8 cellular contexts compared by ENCODE assay signal in the genomic region with DNA sequence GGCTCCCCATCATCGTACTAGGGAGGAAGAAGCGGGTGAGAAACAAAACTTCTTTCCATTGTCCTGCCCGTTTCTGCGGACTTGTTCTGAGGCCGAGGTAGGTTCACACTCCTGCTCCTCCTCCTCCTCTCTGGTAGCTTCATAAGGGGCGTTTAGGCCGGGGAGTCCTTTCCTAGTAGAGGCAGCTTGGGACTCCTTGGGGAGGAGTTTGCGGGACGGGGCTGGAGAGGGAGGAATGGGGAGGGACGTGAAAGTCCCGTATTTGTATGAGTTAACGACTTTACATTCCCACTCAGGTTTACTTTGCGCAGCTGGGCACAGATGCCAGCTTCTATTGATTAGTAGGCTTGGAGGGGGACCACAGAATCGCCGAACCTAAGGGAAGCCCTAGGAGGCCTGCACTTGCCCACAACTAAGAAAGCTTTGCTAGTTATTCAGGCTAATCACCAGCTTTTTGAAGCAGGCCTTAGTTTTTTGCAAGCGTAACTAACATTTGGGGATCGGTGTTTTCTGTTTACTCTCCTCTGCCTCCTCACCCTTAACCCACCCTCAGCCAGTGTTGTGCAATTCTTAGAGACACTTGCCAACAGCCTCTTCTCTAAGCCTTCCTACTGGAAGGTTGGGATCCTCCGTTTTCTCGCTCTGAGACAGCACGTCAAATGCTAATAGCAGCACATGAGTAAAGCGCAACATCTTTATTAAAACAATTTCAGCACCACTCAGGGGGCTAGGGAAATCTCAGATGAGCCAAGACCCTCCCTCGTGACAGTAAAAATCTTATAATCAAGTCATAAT. TPM values are rescaled to one million over a fixed set of nuclear protein-coding genes. Genes with fewer than 3 reads are reported as not detected.
DNase-seq lines count a peak whose midpoint lies in the region; ATAC-seq and TF ChIP-seq lines count a peak whose summit lies in the region.

No MANE protein-coding gene starts in this region.

- no peak overlapping the region for H3K27ac ChIP-seq in iPS-18a (ENCODE audit: low read length)

- H3K9me3 Mint-ChIP-seq in activated T-cell treated with anti-CD3 and anti-CD28 coated beads, Interleukin-2, amount 50 U/mL, for 72 hours = no peaks in the 10 kb centered on the region
- no peaks in the 10 kb centered on the region for H3K9me3 Mint-ChIP-seq in WTC11
- H3K9me3 Mint-ChIP-seq in chondrocyte (ENCODE audit: low read depth) = no peaks in the 10 kb centered on the region

- H3K9me3 ChIP-seq in iPS-18a (ENCODE audit: control insufficient read depth, low read depth, low read length) = no peaks in the 10 kb centered on the region

- H3K9ac ChIP-seq in iPS-18a (ENCODE audit: low read length) = peak overlapping the region; percentile 68

- DNase-seq in activated T-cell treated with anti-CD3 and anti-CD28 coated beads, Interleukin-2, amount 50 U/mL, for 72 hours = no peak
- DNase-seq in activated T-cell treated with anti-CD3 and anti-CD28 coated beads, Interleukin-2, amount 50 U/mL, for 48 hours = no peak
- DNase-seq in WTC11 (ENCODE audit: low spot score) (peak; percentile 29), smooth muscle cell of the brain vasculature (ENCODE audit: low read depth, low spot score) (peak; percentile 7), chondrocyte (ENCODE audit: low spot score) (no peak), GM19240 (ENCODE audit: insufficient read length, low spot score) (no peak)

- H3K27me3 ChIP-seq in iPS-18a (ENCODE audit: control insufficient read depth, insufficient read depth, low read length) = peaks cover 8% of the 10 kb centered on the region

- peak overlapping the region; percentile 17 for H3K27ac Mint-ChIP-seq in activated T-cell treated with anti-CD3 and anti-CD28 coated beads, Interleukin-2, amount 50 U/mL, for 72 hours
- H3K27ac Mint-ChIP-seq in WTC11 = peak overlapping the region; percentile 18
- no peak overlapping the region for H3K27ac Mint-ChIP-seq in chondrocyte (ENCODE audit: unreplicated experiment)

- H3K4me3 ChIP-seq in iPS-18a (ENCODE audit: low read length) = peak overlapping the region; percentile 95

- POLR2A ChIA-PET in WTC11 (lab: Charles Lee) = interaction anchor here (1.0 to 1.4 kb wide), 4 partner anchors 28 to 342 kb away, joined by 3 to 4 read pairs (median 3); no protein-coding TSS in a partner anchor

- TF ChIP-seq CTCF in WTC11 (IDR thresholded peaks at IDR 0.05) = no peak
- no peak for TF ChIP-seq CTCF in chondrocyte (IDR thresholded peaks at IDR 0.05)

- no peaks in the 10 kb centered on the region for H3K36me3 Mint-ChIP-seq in activated T-cell treated with anti-CD3 and anti-CD28 coated beads, Interleukin-2, amount 50 U/mL, for 72 hours (ENCODE audit: insufficient read depth in 2 of 2)
- H3K36me3 Mint-ChIP-seq in WTC11 (no peaks in the 10 kb centered on the region), chondrocyte (ENCODE audit: low read depth) (no peaks in the 10 kb centered on the region)

- no peak overlapping the region for H3K4me3 Mint-ChIP-seq in activated T-cell treated with anti-CD3 and anti-CD28 coated beads, Interleukin-2, amount 50 U/mL, for 72 hours
- H3K4me3 Mint-ChIP-seq in WTC11 (no peak overlapping the region), chondrocyte (ENCODE audit: unreplicated experiment) (no peak overlapping the region)

- peaks cover 14% of the 10 kb centered on the region for H3K4me1 ChIP-seq in iPS-18a (ENCODE audit: control insufficient read depth, low read depth, low read length)

- no peak for ATAC-seq in activated T-cell treated with anti-CD3 and anti-CD28 coated beads, Interleukin-2, amount 50 U/mL, for 72 hours (replicated peaks in 1 of 2)
- ATAC-seq in WTC11 (peak; percentile 7), GM18909 (IDR thresholded peaks at IDR 0.05; ENCODE audit: poor library complexity, unreplicated experiment) (no peak)

- CTCF ChIA-PET in WTC11 (lab: Charles Lee) = interaction anchor here (0.5 to 8.1 kb wide), 17 partner anchors 9 to 387 kb away, joined by 3 to 106 read pairs (median 5); no protein-coding TSS in a partner anchor

- H3K27me3 Mint-ChIP-seq in activated T-cell treated with anti-CD3 and anti-CD28 coated beads, Interleukin-2, amount 50 U/mL, for 72 hours (ENCODE audit: low read depth) = no peaks in the 10 kb centered on the region
- H3K27me3 Mint-ChIP-seq in WTC11 (ENCODE audit: low read depth) (peaks cover 10% of the 10 kb centered on the region), chondrocyte (ENCODE audit: low read depth) (no peaks in the 10 kb centered on the region)

- H3K4me1 Mint-ChIP-seq in activated T-cell treated with anti-CD3 and anti-CD28 coated beads, Interleukin-2, amount 50 U/mL, for 72 hours (ENCODE audit: low read depth) = peaks cover 7% of the 10 kb centered on the region
- H3K4me1 Mint-ChIP-seq in WTC11 (peaks cover 22% of the 10 kb centered on the region), chondrocyte (ENCODE audit: low read depth) (peaks cover 40% of the 10 kb centered on the region)

- no peaks in the 10 kb centered on the region for H3K36me3 ChIP-seq in iPS-18a (ENCODE audit: control insufficient read depth, low read depth, low read length)

TF ChIP-seq in WTC11, 78 proteins besides CTCF, POLR2A, EP300 and RAD21:
- TF ChIP-seq, protein P1, sequence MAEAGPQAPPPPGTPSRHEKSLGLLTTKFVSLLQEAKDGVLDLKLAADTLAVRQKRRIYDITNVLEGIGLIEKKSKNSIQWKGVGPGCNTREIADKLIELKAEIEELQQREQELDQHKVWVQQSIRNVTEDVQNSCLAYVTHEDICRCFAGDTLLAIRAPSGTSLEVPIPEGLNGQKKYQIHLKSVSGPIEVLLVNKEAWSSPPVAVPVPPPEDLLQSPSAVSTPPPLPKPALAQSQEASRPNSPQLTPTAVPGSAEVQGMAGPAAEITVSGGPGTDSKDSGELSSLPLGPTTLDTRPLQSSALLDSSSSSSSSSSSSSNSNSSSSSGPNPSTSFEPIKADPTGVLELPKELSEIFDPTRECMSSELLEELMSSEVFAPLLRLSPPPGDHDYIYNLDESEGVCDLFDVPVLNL (CRISPR knock-in tag; IDR thresholded peaks at IDR 0.05; ENCODE audit: borderline replicate concordance, low read depth) = no peak
- no peak for TF ChIP-seq IRF2 (CRISPR knock-in tag; IDR thresholded peaks at IDR 0.05; ENCODE audit: borderline replicate concordance, low read depth)
- TF ChIP-seq, protein P2, sequence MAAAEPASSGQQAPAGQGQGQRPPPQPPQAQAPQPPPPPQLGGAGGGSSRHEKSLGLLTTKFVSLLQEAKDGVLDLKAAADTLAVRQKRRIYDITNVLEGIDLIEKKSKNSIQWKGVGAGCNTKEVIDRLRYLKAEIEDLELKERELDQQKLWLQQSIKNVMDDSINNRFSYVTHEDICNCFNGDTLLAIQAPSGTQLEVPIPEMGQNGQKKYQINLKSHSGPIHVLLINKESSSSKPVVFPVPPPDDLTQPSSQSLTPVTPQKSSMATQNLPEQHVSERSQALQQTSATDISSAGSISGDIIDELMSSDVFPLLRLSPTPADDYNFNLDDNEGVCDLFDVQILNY (CRISPR knock-in tag; IDR thresholded peaks at IDR 0.05) = no peak
- peak; percentile 75 for TF ChIP-seq GABPB1 (CRISPR knock-in tag; IDR thresholded peaks at IDR 0.05)
TF ChIP-seq in WTC11: peak in this region for 1.

RNA-seq across cellular contexts. Expression of a gene that starts 0.5 kb away (rescaled TPM):
- total RNA-seq in activated T-cell treated with anti-CD3 and anti-CD28 coated beads, Interleukin-2, amount 50 U/mL, for 72 hours = under 1 TPM; 0.63 to 0.79 TPM
- total RNA-seq in WTC11 (2021) (1.0 to 2.8 TPM (median 2.4 TPM) in 3 replicates), chondrocyte (23.6 to 32.1 TPM (median 28.5 TPM) in 3 replicates)

RNA-seq across cellular contexts. Expression of a gene that starts 3.7 kb away (rescaled TPM):
- total RNA-seq in activated T-cell treated with anti-CD3 and anti-CD28 coated beads, Interleukin-2, amount 50 U/mL, for 72 hours = 1 to 10 TPM in 1 of 2 donors, under 1 TPM in 1; 0.67 to 2.5 TPM
- 4.8 to 5.2 TPM (median 4.9 TPM) in 3 replicates for total RNA-seq in WTC11 (2021)
- 7.3 to 10.2 TPM (median 9.1 TPM) in 3 replicates for total RNA-seq in chondrocyte

RNA-seq across cellular contexts. Expression of a gene that starts 43.4 kb away (rescaled TPM):
- not detected for total RNA-seq in activated T-cell treated with anti-CD3 and anti-CD28 coated beads, Interleukin-2, amount 50 U/mL, for 72 hours
- total RNA-seq in WTC11 (2021) (not detected in 3 replicates), chondrocyte (not detected in 3 replicates)

Comparison
In these comparisons a context has a peak if more than half of its experiments do, and no peak if none do; other contexts are left out.
1. DNase-seq: peak in WTC11 (single experiment) and smooth muscle cell of the brain vasculature (single experiment); none in activated T-cell treated with anti-CD3 and anti-CD28 coated beads, Interleukin-2, amount 50 U/mL, for 72 hours (0 of 2), activated T-cell treated with anti-CD3 and anti-CD28 coated beads, Interleukin-2, amount 50 U/mL, for 48 hours (0 of 2), chondrocyte (single experiment) and GM19240 (single experiment).